ENCODE assay signal across 8 cellular contexts in the genomic region with DNA sequence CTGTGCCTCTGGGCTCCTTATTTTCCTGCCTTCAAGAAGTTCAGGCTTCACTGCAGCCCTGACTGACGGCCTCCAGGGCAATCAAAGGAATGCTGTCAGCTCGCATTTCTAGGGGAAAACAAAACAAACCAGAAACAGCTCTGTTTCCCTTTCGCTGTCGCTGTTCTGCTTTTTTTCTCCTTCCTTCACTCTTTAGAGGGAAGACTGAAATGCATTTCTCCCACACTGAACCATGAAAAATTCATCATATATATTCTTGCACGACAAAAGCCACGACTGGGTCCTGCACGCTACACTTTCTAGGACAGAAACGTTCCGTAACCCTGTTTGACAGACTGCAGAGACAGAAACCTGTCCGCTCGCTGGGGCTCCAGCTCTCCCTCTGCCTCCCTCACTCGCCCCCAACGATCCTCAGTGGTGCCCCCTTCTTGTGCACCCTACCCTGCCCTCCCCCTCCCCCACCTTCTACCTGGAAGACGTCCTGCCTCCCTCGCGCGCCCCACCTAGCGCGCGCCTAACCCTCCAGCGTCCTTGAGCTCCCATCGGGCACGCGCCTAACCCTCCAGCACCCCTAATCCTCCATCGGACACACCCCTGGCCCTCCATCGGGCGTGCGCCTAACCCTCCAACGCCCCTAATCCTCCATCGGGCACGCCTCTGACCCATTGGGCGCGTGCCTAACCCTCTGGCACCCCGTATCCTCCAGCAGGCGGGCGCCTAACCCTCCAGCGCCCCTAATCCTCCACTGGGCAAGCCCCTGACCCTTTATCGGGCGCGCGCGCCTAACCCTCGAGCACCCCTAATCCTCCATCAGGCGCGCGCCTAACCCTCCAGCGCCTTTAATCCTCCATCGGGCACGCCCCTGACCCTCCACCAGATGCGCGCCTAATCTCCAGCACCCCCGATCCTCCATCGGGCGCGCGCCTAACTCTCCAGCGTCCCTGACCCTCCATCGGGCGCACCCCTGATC. TPM values are rescaled to one million over a fixed set of nuclear protein-coding genes. Genes with fewer than 3 reads are reported as not detected.
DNase-seq lines count a peak whose midpoint lies in the region; ATAC-seq and TF ChIP-seq lines count a peak whose summit lies in the region.

No MANE protein-coding gene starts in this region.

- no peak for TF ChIP-seq CTCF in OCI-LY7 (conservative IDR thresholded peaks at IDR 0.05; ENCODE audit: low read length)

- CTCF ChIA-PET in OCI-LY7 (lab: Charles Lee; ENCODE audit: unreplicated experiment), result no interaction called here

- H3K36me3 ChIP-seq in effector memory CD4-positive, alpha-beta T cell (ENCODE audit: control insufficient read depth, insufficient read depth, low read length), result no peaks in the 10 kb centered on the region
- H3K36me3 ChIP-seq in mucosa of stomach (ENCODE audit: control insufficient read depth, insufficient read depth, low read length), result no peaks in the 10 kb centered on the region
- H3K36me3 ChIP-seq in OCI-LY7 (ENCODE audit: insufficient read depth, low read length), result no peaks in the 10 kb centered on the region

- H3K27me3 ChIP-seq in effector memory CD4-positive, alpha-beta T cell (replicated peaks; ENCODE audit: control insufficient read depth, insufficient read depth, low read length, poor library complexity, severe bottlenecking), result no peaks in the 10 kb centered on the region
- H3K27me3 ChIP-seq in mucosa of stomach (ENCODE audit: control insufficient read depth, insufficient read depth, low read length), result peaks cover 5% of the 10 kb centered on the region

- H3K9me3 ChIP-seq in effector memory CD4-positive, alpha-beta T cell (ENCODE audit: control insufficient read depth, low read length), result no peaks in the 10 kb centered on the region
- H3K9me3 ChIP-seq in mucosa of stomach (ENCODE audit: control insufficient read depth, low read length) (no peaks in the 10 kb centered on the region), OCI-LY7 (ENCODE audit: low read length) (no peaks in the 10 kb centered on the region)

- ATAC-seq in HG02981 (IDR thresholded peaks at IDR 0.05; ENCODE audit: unreplicated experiment), result no peak

- POLR2A ChIA-PET in OCI-LY7 (lab: Charles Lee), result no interaction called here

- H3K4me1 ChIP-seq in effector memory CD4-positive, alpha-beta T cell (ENCODE audit: control insufficient read depth, insufficient read depth, low read length, poor library complexity, severe bottlenecking), result no peaks in the 10 kb centered on the region
- H3K4me1 ChIP-seq in mucosa of stomach (ENCODE audit: control insufficient read depth, insufficient read depth, low read length) (no peaks in the 10 kb centered on the region), OCI-LY7 (ENCODE audit: insufficient read depth, low read length, poor library complexity, severe bottlenecking) (no peaks in the 10 kb centered on the region)

- BruUV-seq in OCI-LY7 (replicated peaks; lab: Mats Ljungman, UMichigan), result no TSS peak

- no peaks in the 10 kb centered on the region for H4K20me1 ChIP-seq in OCI-LY7 (ENCODE audit: insufficient read depth, low read length)

- DNase-seq in EH (ENCODE audit: low read depth) (peak; percentile 14), NCI-H524 (lab: John Stamatoyannopoulos, UW) (peak; percentile 37 to 62), OCI-LY7 (ENCODE audit: low spot score) (no peak), posterior vena cava (ENCODE audit: low spot score) (no peak), cerebellar nuclear complex (lab: John Stamatoyannopoulos, UW) (no peak)
- DNase-seq in effector memory CD4-positive, alpha-beta T cell, result no peak

- no peak overlapping the region for H3K4me2 ChIP-seq in OCI-LY7 (ENCODE audit: low read length)

- H3K9me2 ChIP-seq in OCI-LY7 (ENCODE audit: insufficient read depth, low read length), result no peaks in the 10 kb centered on the region

- no peak overlapping the region for H3K27ac ChIP-seq in effector memory CD4-positive, alpha-beta T cell (ENCODE audit: insufficient read depth, low read length, poor library complexity, severe bottlenecking)
- no peak overlapping the region for H3K27ac ChIP-seq in OCI-LY7 (ENCODE audit: low read depth, low read length, poor library complexity, severe bottlenecking)

- peak overlapping the region; percentile 28 for H3K9ac ChIP-seq in mucosa of stomach (ENCODE audit: low read length)

- no peak overlapping the region for H2AFZ ChIP-seq in OCI-LY7 (ENCODE audit: low read length)

- intact Hi-C loops in OCI-LY7 (cut with micrococcal nuclease; ENCODE audit: unreplicated experiment), result no loop called here
- intact Hi-C loops in posterior vena cava (cut with DNase I), result no loop called here

- peak overlapping the region; percentile 25 for H3K4me3 ChIP-seq in effector memory CD4-positive, alpha-beta T cell (ENCODE audit: insufficient read depth, low read depth, low read length, poor library complexity, severe bottlenecking)
- H3K4me3 ChIP-seq in mucosa of stomach (ENCODE audit: low read length) (no peak overlapping the region), OCI-LY7 (ENCODE audit: low read depth, low read length, poor library complexity, severe bottlenecking) (no peak overlapping the region)

- H3K79me2 ChIP-seq in OCI-LY7 (ENCODE audit: insufficient read depth, low read depth, low read length), result no peaks in the 10 kb centered on the region

RNA-seq across cellular contexts. Expression of gene SVOPL, which starts 37.1 kb away (rescaled TPM):
- total RNA-seq in OCI-LY7 (2014; rRNA removed; shearing (Covaris generic)), result not detected in 2 replicates
- total RNA-seq in OCI-LY7 (2022) (not detected in 2 replicates), posterior vena cava (not detected)

Comparison
In these comparisons a context has a peak if more than half of its experiments do, and no peak if none do; other contexts are left out.
1. DNase-seq: peak in EH (single experiment) and NCI-H524 (2 of 2); none in effector memory CD4-positive, alpha-beta T cell (0 of 3), OCI-LY7 (single experiment), posterior vena cava (single experiment) and cerebellar nuclear complex (0 of 2).